11 cellular contexts compared by ENCODE assay signal in the genomic region with DNA sequence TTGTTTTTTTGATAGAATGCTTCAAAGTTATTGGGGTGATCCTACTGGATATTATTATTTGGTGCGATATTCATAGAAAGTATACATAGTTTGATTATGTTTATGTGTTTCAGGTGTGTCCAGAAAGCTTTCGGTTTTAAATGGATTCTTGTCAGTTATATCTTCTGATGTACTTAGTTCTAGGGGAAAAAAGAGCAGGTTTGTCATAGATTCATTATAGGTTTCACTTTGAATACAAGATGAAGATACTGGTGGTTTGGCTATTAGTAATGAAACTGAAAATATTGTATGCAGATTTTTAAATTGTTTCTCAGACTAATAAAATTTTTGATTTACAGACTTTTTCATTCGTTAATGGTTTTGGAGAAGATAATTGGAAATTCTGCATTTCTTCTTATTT.
DNase-seq lines count a peak whose midpoint lies in the region; ATAC-seq and TF ChIP-seq lines count a peak whose summit lies in the region.
"Had no signal": no experiment of that assay in that cellular context is flagged by ENCODE, and none has a peak within 500 bp of the region (broad histone marks: within the 10 kb centered on the region; RNA-seq: fewer than 3 reads in every experiment).

No MANE protein-coding gene starts in this region.

- intact Hi-C loops in naive thymus-derived CD4-positive, alpha-beta T cell (cut with micrococcal nuclease): loop anchor here in 1 of 2 donors (2.0 kb wide), 1 partner anchor 14 kb away; no protein-coding TSS in a partner anchor

- no peaks in the 10 kb centered on the region for H3K79me1 ChIP-seq in mesendoderm (ENCODE audit: low read length)

- ATAC-seq in GM19328 (IDR thresholded peaks at IDR 0.05; ENCODE audit: unreplicated experiment) (peak; percentile 84), HG02759 (IDR thresholded peaks at IDR 0.05; ENCODE audit: unreplicated experiment) (peak; percentile 87), HG03520 (IDR thresholded peaks at IDR 0.05; ENCODE audit: unreplicated experiment) (peak; percentile 96)
- no peak for ATAC-seq in naive thymus-derived CD4-positive, alpha-beta T cell
- ATAC-seq: heart left ventricle, Panc1 had no signal

- peaks cover 18 to 71% (median 67%) of the 10 kb centered on the region in 5 donors for H3K36me3 Mint-ChIP-seq in naive thymus-derived CD4-positive, alpha-beta T cell

- H2AK5ac ChIP-seq in mesendoderm (ENCODE audit: low read length): no peak overlapping the region

- no peak overlapping the region for H3K18ac ChIP-seq in mesendoderm (ENCODE audit: low read length)

- POLR2A ChIA-PET in naive thymus-derived CD4-positive, alpha-beta T cell (lab: Charles Lee): interaction anchor here (0.6 kb wide), 1 partner anchor 33 kb away, joined by 3 read pairs; no protein-coding TSS in a partner anchor

- no peak overlapping the region for H3K4ac ChIP-seq in mesendoderm (ENCODE audit: low read depth, low read length)

- H3K9ac ChIP-seq in mesendoderm (ENCODE audit: low read length): no peak overlapping the region

- no peaks in the 10 kb centered on the region for H3K27me3 Mint-ChIP-seq in naive thymus-derived CD4-positive, alpha-beta T cell

- no peak overlapping the region for H3K56ac ChIP-seq in mesendoderm (ENCODE audit: low read length)

- H4K8ac ChIP-seq in mesendoderm (ENCODE audit: low read depth, low read length): no peak overlapping the region

- peaks cover 0 to 13% (median 0%) of the 10 kb centered on the region in 3 experiments for H3K36me3 ChIP-seq in naive thymus-derived CD4-positive, alpha-beta T cell (ENCODE audit: control insufficient read depth in 2 of 3, insufficient read depth in 3 of 3, low read length in 3 of 3)
- peaks cover 1% of the 10 kb centered on the region for H3K36me3 ChIP-seq in mesendoderm (ENCODE audit: control insufficient read depth, insufficient read depth, low read length)

- no peak overlapping the region for H3K4me2 ChIP-seq in mesendoderm (ENCODE audit: low read length)

- no peaks in the 10 kb centered on the region for H3K4me1 ChIP-seq in naive thymus-derived CD4-positive, alpha-beta T cell (ENCODE audit: control insufficient read depth in 2 of 2, insufficient read depth in 2 of 2, low read length in 2 of 2)
- H3K4me1 ChIP-seq in mesendoderm (ENCODE audit: control insufficient read depth, low read depth, low read length): no peaks in the 10 kb centered on the region
- H3K4me1 ChIP-seq: heart left ventricle had no signal

- H2BK15ac ChIP-seq in mesendoderm (replicated peaks; ENCODE audit: low read depth): no peak overlapping the region

- no peaks in the 10 kb centered on the region for H3K9me3 ChIP-seq in naive thymus-derived CD4-positive, alpha-beta T cell (ENCODE audit: control insufficient read depth in 2 of 3, low read length in 3 of 3)
- H3K9me3 ChIP-seq: heart left ventricle had no signal

- H3K27ac ChIP-seq in naive thymus-derived CD4-positive, alpha-beta T cell (ENCODE audit: low read depth, low read length): no peak overlapping the region
- no peak overlapping the region for H3K27ac ChIP-seq in mesendoderm (ENCODE audit: low read depth, low read length)
- H3K27ac ChIP-seq: heart left ventricle had no signal

- DNase-seq in GM12864 (ENCODE audit: low read depth) (peak; percentile 3), mesendoderm (no peak), NCI-H526 (lab: John Stamatoyannopoulos, UW) (no peak), SHP77 (lab: John Stamatoyannopoulos, UW) (no peak)
- no peak for DNase-seq in naive thymus-derived CD4-positive, alpha-beta T cell
- DNase-seq: heart left ventricle, NCI-H1417 treated with DMSO at 0.1 percent for 48 hours had no signal

- no peaks in the 10 kb centered on the region for H3K27me3 ChIP-seq in naive thymus-derived CD4-positive, alpha-beta T cell (ENCODE audit: control insufficient read depth in 2 of 2, insufficient read depth in 2 of 2, low read length in 2 of 2)
- no peaks in the 10 kb centered on the region for H3K27me3 ChIP-seq in mesendoderm (ENCODE audit: insufficient read depth, low read length, poor library complexity)
- H3K27me3 ChIP-seq: heart left ventricle had no signal

- H3K79me2 ChIP-seq in mesendoderm (ENCODE audit: control insufficient read depth, insufficient read depth, low read length): no peaks in the 10 kb centered on the region

- H3K9me3 Mint-ChIP-seq in naive thymus-derived CD4-positive, alpha-beta T cell: peaks cover 0 to 6% (median 0%) of the 10 kb centered on the region in 11 donors

- no peak overlapping the region for H2BK120ac ChIP-seq in mesendoderm (ENCODE audit: low read depth, low read length)

- peaks cover 3 to 29% (median 6%) of the 10 kb centered on the region in 7 donors for H3K4me1 Mint-ChIP-seq in naive thymus-derived CD4-positive, alpha-beta T cell

- no peak overlapping the region for H3K4me3 ChIP-seq in GM12864 (ENCODE audit: low read depth, low read length)
- no peak overlapping the region for H3K4me3 ChIP-seq in naive thymus-derived CD4-positive, alpha-beta T cell (ENCODE audit: low read length)
- no peak overlapping the region for H3K4me3 ChIP-seq in mesendoderm (ENCODE audit: low read length)
- H3K4me3 ChIP-seq: heart left ventricle had no signal

- no peak overlapping the region for H3K4me3 Mint-ChIP-seq in naive thymus-derived CD4-positive, alpha-beta T cell

- CTCF ChIA-PET in naive thymus-derived CD4-positive, alpha-beta T cell (lab: Charles Lee): interaction anchor here (0.6 to 0.8 kb wide), 3 partner anchors 16 to 97 kb away, joined by 3 read pairs; no protein-coding TSS in a partner anchor

- no peak for TF ChIP-seq CTCF in GM12864 (IDR thresholded peaks at IDR 0.05; ENCODE audit: low read depth, low read length, missing control alignments)

- H3K27ac Mint-ChIP-seq in naive thymus-derived CD4-positive, alpha-beta T cell: peak overlapping the region in 3 of 9 donors; percentile 3 to 54 (median 9)

- no peak overlapping the region for H2BK5ac ChIP-seq in mesendoderm (ENCODE audit: low read length)

- no peak overlapping the region for H3K23ac ChIP-seq in mesendoderm (ENCODE audit: low read length)

- H4K5ac ChIP-seq in mesendoderm (ENCODE audit: low read length): no peak overlapping the region

- WGBS in mesendoderm (ENCODE audit: extremely low coverage, insufficient coverage, low lambda C conversion rate): no CpG with 5 or more reads among the region's 3 CpGs
